Comparison of ENCODE assay signal across 15 cellular contexts in genomic region chr6:53282741-53283140, GRCh38.
DNase-seq lines count a peak whose midpoint lies in the region; ATAC-seq and TF ChIP-seq lines count a peak whose summit lies in the region.
"Had no signal": no experiment of that assay in that cellular context is flagged by ENCODE, and none has a peak within 500 bp of the region (broad histone marks: within the 10 kb centered on the region; RNA-seq: fewer than 3 reads in every experiment).

No MANE protein-coding gene starts in this region.

- no peaks in the 10 kb centered on the region for H3K27me3 Mint-ChIP-seq in stimulated activated naive CD8-positive, alpha-beta T cell treated with anti-CD3 and anti-CD28 coated beads, Interleukin-15, amount 100 ng/mL, for 72 hours

- no peak for ATAC-seq in stimulated activated naive CD8-positive, alpha-beta T cell treated with anti-CD3 and anti-CD28 coated beads, Interleukin-15, amount 100 ng/mL, for 72 hours
- no peak for ATAC-seq in GM18520 (IDR thresholded peaks at IDR 0.05; ENCODE audit: unreplicated experiment)
- ATAC-seq in HG02852 (IDR thresholded peaks at IDR 0.05; ENCODE audit: unreplicated experiment) = no peak
- no peak for ATAC-seq in GM19452 (IDR thresholded peaks at IDR 0.05; ENCODE audit: unreplicated experiment)
- ATAC-seq: HepG2 had no signal

- TF ChIP-seq CTCF in fibroblast of pulmonary artery (IDR thresholded peaks at IDR 0.05; ENCODE audit: low read length, missing control alignments) = no peak

- peaks cover 17% of the 10 kb centered on the region for H3K4me1 Mint-ChIP-seq in stimulated activated naive CD8-positive, alpha-beta T cell treated with anti-CD3 and anti-CD28 coated beads, Interleukin-15, amount 100 ng/mL, for 72 hours

- no peak overlapping the region for H3K4me3 Mint-ChIP-seq in stimulated activated naive CD8-positive, alpha-beta T cell treated with anti-CD3 and anti-CD28 coated beads, Interleukin-15, amount 100 ng/mL, for 72 hours

- H3K27ac Mint-ChIP-seq in stimulated activated naive CD8-positive, alpha-beta T cell treated with anti-CD3 and anti-CD28 coated beads, Interleukin-15, amount 100 ng/mL, for 72 hours = no peak overlapping the region

- DNase-seq in COLO829 (ENCODE audit: low spot score) (peak; percentile 78), amniotic epithelial cell (ENCODE audit: low read depth) (peak; percentile 42), fibroblast of pulmonary artery (ENCODE audit: low read depth) (peak; percentile 29), renal cortical epithelial cell (ENCODE audit: low read depth) (peak; percentile 46)
- DNase-seq in stimulated activated naive CD8-positive, alpha-beta T cell treated with anti-CD3 and anti-CD28 coated beads, Interleukin-15, amount 100 ng/mL, for 72 hours = no peak
- DNase-seq: activated naive CD4-positive, alpha-beta T cell treated with anti-CD3 and anti-CD28 coated beads, Interleukin-2, amount 50 U/mL, for 16 hours; GDM1; NCI-H1105; NCI-H446 treated with DMSO at 0.1 percent for 48 hours; occipital lobe; T1000 had no signal

- H3K9me3 Mint-ChIP-seq in stimulated activated naive CD8-positive, alpha-beta T cell treated with anti-CD3 and anti-CD28 coated beads, Interleukin-15, amount 100 ng/mL, for 72 hours = no peaks in the 10 kb centered on the region

- no peak overlapping the region for H3K4me3 ChIP-seq in fibroblast of pulmonary artery (replicated peaks; ENCODE audit: low read depth, low read length)

Comparison
In these comparisons a context has a peak if more than half of its experiments do, and no peak if none do; other contexts are left out.
1. DNase-seq: peak in COLO829 (single experiment), amniotic epithelial cell (single experiment), fibroblast of pulmonary artery (single experiment) and renal cortical epithelial cell (single experiment); none in stimulated activated naive CD8-positive, alpha-beta T cell treated with anti-CD3 and anti-CD28 coated beads, Interleukin-15, amount 100 ng/mL, for 72 hours (0 of 2).